In genomic region chr2:194559964-194560363, GRCh38 we compare ENCODE assay signal across 19 cellular contexts.
"Had no signal": no experiment of that assay in that cellular context is flagged by ENCODE, and none has a peak within 500 bp of the region (broad histone marks: within the 10 kb centered on the region; RNA-seq: fewer than 3 reads in every experiment).

No MANE protein-coding gene starts in this region.

- H3K9me3 ChIP-seq: breast epithelium, prostate gland, right lobe of liver had no signal

- ATAC-seq: activated T-cell treated with anti-CD3 and anti-CD28 coated beads, Interleukin-2, amount 50 U/mL, for 4 hours; left lung; natural killer cell; right lobe of liver; T-helper 17 cell had no signal

- H3K36me3 ChIP-seq: breast epithelium, left lung, prostate gland, right lobe of liver, spleen had no signal

- DNase-seq: activated CD4-positive, alpha-beta memory T cell treated with anti-CD3 and anti-CD28 coated beads for 36 hours; activated CD4-positive, CD25-positive, alpha-beta regulatory T cell treated with anti-CD3 and anti-CD28 coated beads, Interleukin-2, amount 50 U/mL, for 72 hours; activated effector memory CD4-positive, alpha-beta T cell treated with anti-CD3 and anti-CD28 coated beads, Interleukin-2, amount 50 U/mL, for 16 hours; activated T-cell treated with anti-CD3 and anti-CD28 coated beads, Interleukin-2, amount 50 U/mL, for 4 hours; amygdala; foreskin melanocyte; head of caudate nucleus; left lung; natural killer cell; occipital lobe; right lobe of liver; stimulated activated naive CD4-positive, alpha-beta T cell treated with Interleukin-2 at 50 U/mL for 16 hours; T-helper 17 cell; trophoblast cell had no signal

- H3K27ac Mint-ChIP-seq: activated CD4-positive, alpha-beta memory T cell treated with anti-CD3 and anti-CD28 coated beads for 36 hours; activated naive CD8-positive, alpha-beta T cell; natural killer cell; T-helper 17 cell had no signal

- H3K4me3 Mint-ChIP-seq: activated CD4-positive, alpha-beta memory T cell treated with anti-CD3 and anti-CD28 coated beads for 36 hours; activated naive CD8-positive, alpha-beta T cell; activated T-cell treated with anti-CD3 and anti-CD28 coated beads, Interleukin-2, amount 50 U/mL, for 4 hours; natural killer cell; T-helper 17 cell had no signal

- H3K4me3 ChIP-seq: breast epithelium, left lung, prostate gland, right lobe of liver, spleen had no signal

- H3K4me1 ChIP-seq: breast epithelium, left lung, prostate gland, right lobe of liver, spleen had no signal

- FAIRE-seq: islet of Langerhans had no signal

- H3K27me3 ChIP-seq: breast epithelium, left lung, right lobe of liver, spleen had no signal

- H3K27ac ChIP-seq: breast epithelium, left lung, prostate gland, right lobe of liver, spleen had no signal

- H3K27me3 Mint-ChIP-seq: activated CD4-positive, alpha-beta memory T cell treated with anti-CD3 and anti-CD28 coated beads for 36 hours; activated naive CD8-positive, alpha-beta T cell; T-helper 17 cell had no signal

- H3K36me3 Mint-ChIP-seq: activated CD4-positive, alpha-beta memory T cell treated with anti-CD3 and anti-CD28 coated beads for 36 hours; activated naive CD8-positive, alpha-beta T cell; natural killer cell had no signal

- H3K9me3 Mint-ChIP-seq: activated T-cell treated with anti-CD3 and anti-CD28 coated beads, Interleukin-2, amount 50 U/mL, for 4 hours had no signal

- H3K4me1 Mint-ChIP-seq: natural killer cell, T-helper 17 cell had no signal
